In genomic region chr2:158357122-158357521, GRCh38 we compare ENCODE assay signal across 21 cellular contexts.
DNase-seq lines count a peak whose midpoint lies in the region; ATAC-seq, FAIRE-seq and TF ChIP-seq lines count a peak whose summit lies in the region.
"Had no signal": no experiment of that assay in that cellular context is flagged by ENCODE, and none has a peak within 500 bp of the region (broad histone marks: within the 10 kb centered on the region; RNA-seq: fewer than 3 reads in every experiment).

No MANE protein-coding gene starts in this region.

- BruUV-seq in PC-3 (replicated peaks; lab: Mats Ljungman, UMichigan) (no TSS peak), K562 (replicated peaks; lab: Mats Ljungman, UMichigan) (no TSS peak)

- intact Hi-C loops in PC-3 (cut with micrococcal nuclease) (no loop called here), K562 (cut with micrococcal nuclease) (no loop called here)

- in situ Hi-C loops in K562 (cut with MboI), result no loop called here

- peaks cover 3% of the 10 kb centered on the region for H3F3A ChIP-seq in PC-3 (ENCODE audit: low read length, unreplicated experiment)

- H3K4me2 ChIP-seq in PC-3 (ENCODE audit: low read length), result 0 out of 2 replicates have a peak overlapping the region, but pooled peaks have one; percentile 5
- H3K4me2 ChIP-seq in K562 (ENCODE audit: insufficient read depth, low read length), result no peak overlapping the region
- H3K4me2 ChIP-seq: A549; BLaER1 treated with 17β-estradiol and CSF1 and Interleukin-3, amounts not matched to agents 10 nM and 100 nM had no signal

- H3K27ac Mint-ChIP-seq in activated naive CD4-positive, alpha-beta T cell treated with anti-CD3 and anti-CD28 coated beads, Interleukin-2, amount 10 ng/mL, durations not matched to agents 7 days and 5 days, result no peak overlapping the region
- H3K27ac Mint-ChIP-seq: B cell; CD4-positive, alpha-beta T cell; CD8-positive, alpha-beta T cell had no signal

- H3K4me1 Mint-ChIP-seq in activated naive CD4-positive, alpha-beta T cell treated with anti-CD3 and anti-CD28 coated beads, Interleukin-2, amount 10 ng/mL, durations not matched to agents 7 days and 5 days, result no peaks in the 10 kb centered on the region
- H3K4me1 Mint-ChIP-seq: B cell had no signal

- H3K9ac ChIP-seq in PC-3 (ENCODE audit: low read length) (no peak overlapping the region), K562 (ENCODE audit: insufficient read depth in 1 of 2, low read depth in 2 of 2, low read length in 2 of 2) (no peak overlapping the region)
- H3K9ac ChIP-seq: BLaER1 treated with 17β-estradiol and CSF1 and Interleukin-3, amounts not matched to agents 10 nM and 100 nM had no signal

- no peaks in the 10 kb centered on the region for H3K36me3 ChIP-seq in PC-3 (ENCODE audit: low read depth, low read length)
- H3K36me3 ChIP-seq in K562 (ENCODE audit: control insufficient read depth, insufficient read depth, low read length), result no peaks in the 10 kb centered on the region
- H3K36me3 ChIP-seq: BLaER1 treated with 17β-estradiol and CSF1 and Interleukin-3, amounts not matched to agents 10 nM and 100 nM had no signal

- POLR2A ChIA-PET in PC-3 (lab: Charles Lee; ENCODE audit: unreplicated experiment), result no interaction called here
- POLR2A ChIA-PET in K562 (lab: Yijun Ruan, JAX), result no interaction called here

- CTCF ChIA-PET in PC-3 (lab: Charles Lee), result no interaction called here
- CTCF ChIA-PET in K562 (lab: Yijun Ruan, JAX; ENCODE audit: low intra/inter-chr PET ratio), result no interaction called here
- CTCF ChIA-PET in activated naive CD4-positive, alpha-beta T cell treated with anti-CD3 and anti-CD28 coated beads, Interleukin-2, amount 10 ng/mL, durations not matched to agents 7 days and 5 days (lab: Charles Lee), result no interaction called here

- H3K27me3 ChIP-seq in PC-3 (ENCODE audit: low read length), result no peaks in the 10 kb centered on the region
- no peaks in the 10 kb centered on the region for H3K27me3 ChIP-seq in K562 (ENCODE audit: control insufficient read depth in 2 of 2, insufficient read depth in 2 of 2, low read length in 2 of 2)
- H3K27me3 ChIP-seq: BLaER1 treated with 17β-estradiol and CSF1 and Interleukin-3, amounts not matched to agents 10 nM and 100 nM had no signal

- WGBS in K562 (ENCODE audit: insufficient coverage, low coverage, missing lambda C conversion rate), result no CpG with 5 or more reads among the region's 1 CpG

- H3K4me1 ChIP-seq in PC-3 (ENCODE audit: insufficient read depth, low read length) (peaks cover 27% of the 10 kb centered on the region), K562 (replicated peaks in 1 of 2; ENCODE audit: control insufficient read depth in 2 of 2, insufficient read depth in 2 of 2, low read length in 2 of 2) (peaks cover 2 to 3% of the 10 kb centered on the region in 2 experiments; a peak in 2 of 5 replicates)
- H3K4me1 ChIP-seq: A549, Caco-2 had no signal

- H3K36me3 Mint-ChIP-seq in activated naive CD4-positive, alpha-beta T cell treated with anti-CD3 and anti-CD28 coated beads, Interleukin-2, amount 10 ng/mL, durations not matched to agents 7 days and 5 days, result no peaks in the 10 kb centered on the region
- H3K36me3 Mint-ChIP-seq: CD8-positive, alpha-beta T cell had no signal

- H3K27ac ChIP-seq in PC-3 (ENCODE audit: low read length) (no peak overlapping the region), K562 (ENCODE audit: extremely low read depth, low read depth, low read length) (no peak overlapping the region)
- H3K27ac ChIP-seq: A549; BLaER1 treated with 17β-estradiol and CSF1 and Interleukin-3, amounts not matched to agents 10 nM and 100 nM; C4-2B had no signal

- no peaks in the 10 kb centered on the region for H3K9me1 ChIP-seq in K562 (ENCODE audit: control insufficient read depth, insufficient read depth, low read length)

- no peaks in the 10 kb centered on the region for H3K27me3 Mint-ChIP-seq in activated naive CD4-positive, alpha-beta T cell treated with anti-CD3 and anti-CD28 coated beads, Interleukin-2, amount 10 ng/mL, durations not matched to agents 7 days and 5 days
- H3K27me3 Mint-ChIP-seq: B cell; CD4-positive, alpha-beta T cell had no signal

- no peak overlapping the region for H3K4me3 ChIP-seq in PC-3 (ENCODE audit: low read length)
- no peak overlapping the region for H3K4me3 ChIP-seq in K562
- H3K4me3 ChIP-seq: A549; BLaER1 treated with 17β-estradiol and CSF1 and Interleukin-3, amounts not matched to agents 10 nM and 100 nM had no signal

- H3K9me3 Mint-ChIP-seq in activated naive CD4-positive, alpha-beta T cell treated with anti-CD3 and anti-CD28 coated beads, Interleukin-2, amount 10 ng/mL, durations not matched to agents 7 days and 5 days, result no peaks in the 10 kb centered on the region
- H3K9me3 Mint-ChIP-seq: CD8-positive, alpha-beta T cell had no signal

- no peak for ATAC-seq in PC-3
- no peak for ATAC-seq in K562
- ATAC-seq: A549; CD8-positive, alpha-beta T cell had no signal

- no peak overlapping the region for H2AFZ ChIP-seq in PC-3 (ENCODE audit: low read length)
- H2AFZ ChIP-seq in K562 (ENCODE audit: low read depth, low read length), result no peak overlapping the region

- H4K20me1 ChIP-seq in PC-3 (ENCODE audit: low read length) (no peaks in the 10 kb centered on the region), K562 (replicated peaks; ENCODE audit: control insufficient read depth, insufficient read depth, low read length) (no peaks in the 10 kb centered on the region)
- H4K20me1 ChIP-seq: BLaER1 treated with 17β-estradiol and CSF1 and Interleukin-3, amounts not matched to agents 10 nM and 100 nM had no signal

- H3K4me3 Mint-ChIP-seq in activated naive CD4-positive, alpha-beta T cell treated with anti-CD3 and anti-CD28 coated beads, Interleukin-2, amount 10 ng/mL, durations not matched to agents 7 days and 5 days, result no peak overlapping the region
- H3K4me3 Mint-ChIP-seq: B cell; CD4-positive, alpha-beta T cell; CD8-positive, alpha-beta T cell had no signal

- TF ChIP-seq RAD21 in K562 (CRISPR knock-in tag; conservative IDR thresholded peaks at IDR 0.05 in 1 of 2, IDR thresholded peaks at IDR 0.05 in 1 of 2), result no peak

- TF ChIP-seq CTCF in PC-3 (conservative IDR thresholded peaks at IDR 0.05; ENCODE audit: low read depth, low read length), result no peak
- no peak for TF ChIP-seq CTCF in K562 (IDR thresholded peaks at IDR 0.05 in 2 of 3, conservative IDR thresholded peaks at IDR 0.05 in 1 of 3; ENCODE audit: insufficient read depth in 2 of 3, low read depth in 1 of 3, low read length in 3 of 3)

- TF ChIP-seq EP300 in K562 (IDR thresholded peaks at IDR 0.05; ENCODE audit: low read length), result no peak

- TF ChIP-seq POLR2A in K562 (conservative IDR thresholded peaks at IDR 0.05) (no peak), GM12891 (IDR thresholded peaks at IDR 0.05; ENCODE audit: low read depth, low read length) (no peak)

- no peaks in the 10 kb centered on the region for H3K79me2 ChIP-seq in PC-3 (ENCODE audit: low read length)
- no peaks in the 10 kb centered on the region for H3K79me2 ChIP-seq in K562 (ENCODE audit: control insufficient read depth, insufficient read depth, low read length)

- DNase-seq in PC-3, result no peak
- DNase-seq in K562 (ENCODE audit: extremely low read depth in 1 of 4, low spot score in 3 of 4), result no peak
- DNase-seq in activated naive CD4-positive, alpha-beta T cell treated with anti-CD3 and anti-CD28 coated beads, Interleukin-2, amount 10 ng/mL, durations not matched to agents 7 days and 5 days, result no peak
- DNase-seq in GM12891 (ENCODE audit: insufficient read length, low spot score), result no peak
- DNase-seq: 8988T; AML-193; Caco-2; Calu3; CD4-positive, alpha-beta T cell; CD8-positive, alpha-beta T cell; DMS79 treated with DMSO at 0.1 percent for 48 hours; GF-D8 had no signal

- H3K9me3 ChIP-seq in PC-3 (ENCODE audit: low read length) (no peaks in the 10 kb centered on the region), K562 (replicated peaks; ENCODE audit: control insufficient read depth, insufficient read depth, low read depth, low read length) (no peaks in the 10 kb centered on the region)
- H3K9me3 ChIP-seq: A549; BLaER1 treated with 17β-estradiol and CSF1 and Interleukin-3, amounts not matched to agents 10 nM and 100 nM; Caco-2 had no signal

- FAIRE-seq in A204.1 (lab: Jason Lieb, UNC), result peak; percentile 54
- FAIRE-seq in K562 (lab: Jason Lieb, UNC), result no peak
- no peak for FAIRE-seq in GM12891 (lab: Jason Lieb, UNC)
- FAIRE-seq: A549, D721Med, G401.6, GM12892, GM18507 had no signal

- H3K9me2 ChIP-seq in PC-3 (replicated peaks; ENCODE audit: low read length), result no peaks in the 10 kb centered on the region

TF ChIP-seq in K562, 482 proteins besides CTCF, POLR2A, EP300 and RAD21 (continues in another document):
- TF ChIP-seq ZNF316 (IDR thresholded peaks at IDR 0.05) (peak; percentile 84), ZNF668 (CRISPR knock-in tag; IDR thresholded peaks at IDR 0.05) (no peak), USF1 (CRISPR knock-in tag; IDR thresholded peaks at IDR 0.05) (no peak), ZNF354B (CRISPR knock-in tag; IDR thresholded peaks at IDR 0.05) (no peak), C11orf30 (IDR thresholded peaks at IDR 0.05; ENCODE audit: low read depth) (peak; percentile 61; the same call in 1 of the 2 replicates), EHMT2 (IDR thresholded peaks at IDR 0.05) (no peak), NFIX (CRISPR knock-in tag; IDR thresholded peaks at IDR 0.05; ENCODE audit: low read depth) (no peak), CBX5 (IDR thresholded peaks at IDR 0.05; ENCODE audit: borderline replicate concordance, low read depth) (no peak)

TF ChIP-seq in GM12891, 5 proteins besides CTCF, POLR2A, EP300 and RAD21:
- TF ChIP-seq PAX5 (IDR thresholded peaks at IDR 0.05; ENCODE audit: insufficient read depth, low read length, severe bottlenecking), result no peak
- TF ChIP-seq POU2F2 (IDR thresholded peaks at IDR 0.05; ENCODE audit: low read depth, low read length), result no peak
- TF ChIP-seq SPI1 (IDR thresholded peaks at IDR 0.05; ENCODE audit: low read depth, low read length), result no peak
- no peak for TF ChIP-seq POLR2AphosphoS5 (IDR thresholded peaks at IDR 0.05; ENCODE audit: low read depth, low read length)
- TF ChIP-seq TAF1 (IDR thresholded peaks at IDR 0.05; ENCODE audit: low read depth, low read length), result no peak
TF ChIP-seq in GM12891: peak in this region for 0.
